ENCODE assay signal across 13 cellular contexts in the genomic region with DNA sequence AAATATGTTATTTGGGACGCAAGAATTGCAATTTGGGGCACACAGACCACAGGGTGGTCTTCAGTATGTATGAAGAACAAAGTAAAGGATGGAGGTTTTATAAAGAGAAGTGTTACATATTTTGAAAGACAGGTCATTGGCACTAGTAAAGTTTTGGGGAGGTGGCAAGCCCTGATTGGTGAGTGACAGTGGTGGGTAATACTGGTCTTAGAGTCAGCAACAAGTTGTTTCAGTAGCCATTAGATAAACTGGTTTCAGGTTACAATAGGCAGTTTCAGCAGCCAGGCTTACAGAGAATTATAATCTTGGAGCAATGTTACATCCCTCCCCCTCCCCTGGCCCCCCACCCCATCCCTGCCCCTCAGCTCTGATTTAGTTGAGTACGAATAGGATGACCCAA. TPM values are rescaled to one million over a fixed set of nuclear protein-coding genes. Genes with fewer than 3 reads are reported as not detected.
DNase-seq lines count a peak whose midpoint lies in the region; ATAC-seq and TF ChIP-seq lines count a peak whose summit lies in the region.
"Had no signal": no experiment of that assay in that cellular context is flagged by ENCODE, and none has a peak within 500 bp of the region (broad histone marks: within the 10 kb centered on the region; RNA-seq: fewer than 3 reads in every experiment).

No MANE protein-coding gene starts in this region.

- TF ChIP-seq CTCF in mammary epithelial cell (conservative IDR thresholded peaks at IDR 0.05 in 1 of 2, IDR thresholded peaks at IDR 0.05 in 1 of 2; ENCODE audit: extremely low read depth in 1 of 2, insufficient read depth in 1 of 2, low read depth in 1 of 2, low read length in 2 of 2): no peak

- H2AFZ ChIP-seq in mammary epithelial cell (ENCODE audit: low read depth, low read length) (no peak overlapping the region), mesenchymal stem cell (ENCODE audit: low read depth, low read length) (no peak overlapping the region)

- peaks cover 2% of the 10 kb centered on the region for H3K79me1 ChIP-seq in mesenchymal stem cell (replicated peaks; ENCODE audit: low read length, poor library complexity, severe bottlenecking)

- dilution Hi-C loops in mammary epithelial cell (cut with HindIII; ENCODE audit: low sequenced_read_pairs): no loop called here

- H3K9me3 ChIP-seq in MG63 (no peaks in the 10 kb centered on the region), mammary epithelial cell (replicated peaks; ENCODE audit: insufficient read depth, low read length) (no peaks in the 10 kb centered on the region), mesenchymal stem cell (ENCODE audit: control insufficient read depth, low read length) (no peaks in the 10 kb centered on the region)
- H3K9me3 ChIP-seq: lower lobe of right lung had no signal

- H4K91ac ChIP-seq in mesenchymal stem cell (ENCODE audit: low read length): no peak overlapping the region

- no TSS peak for BruUV-seq in mammary epithelial cell (replicated peaks; lab: Mats Ljungman, UMichigan)

- H3K4me3 ChIP-seq in MG63: no peak overlapping the region
- H3K4me3 ChIP-seq in mammary epithelial cell (replicated peaks in 1 of 3; ENCODE audit: insufficient read depth in 1 of 3, low read depth in 2 of 3, low read length in 3 of 3): no peak overlapping the region
- H3K4me3 ChIP-seq in mesenchymal stem cell (ENCODE audit: insufficient read depth in 1 of 2, low read depth in 1 of 2, low read length in 2 of 2): no peak overlapping the region
- H3K4me3 ChIP-seq: lower lobe of right lung had no signal

- H2AK5ac ChIP-seq in mesenchymal stem cell (ENCODE audit: low read length, severe bottlenecking): no peak overlapping the region

- CTCF ChIA-PET in mammary epithelial cell (lab: Charles Lee; ENCODE audit: low non-redundant PET): no interaction called here

- peaks cover 44% of the 10 kb centered on the region for H3K4me1 ChIP-seq in mammary epithelial cell (ENCODE audit: insufficient read depth, low read length)
- H3K4me1 ChIP-seq in mesenchymal stem cell (ENCODE audit: control insufficient read depth, insufficient read depth, low read depth, low read length): peaks cover 5% of the 10 kb centered on the region

- H4K20me1 ChIP-seq in mammary epithelial cell (ENCODE audit: insufficient read depth, low read length): peaks cover 46% of the 10 kb centered on the region

- intact Hi-C loops in mammary epithelial cell (cut with micrococcal nuclease): no loop called here

- H3K27me3 ChIP-seq in MG63 (no peaks in the 10 kb centered on the region), mammary epithelial cell (ENCODE audit: insufficient read depth, low read length) (no peaks in the 10 kb centered on the region), mesenchymal stem cell (ENCODE audit: control insufficient read depth in 1 of 2, insufficient read depth in 1 of 2, low read length in 2 of 2) (no peaks in the 10 kb centered on the region)

- H4K8ac ChIP-seq in mesenchymal stem cell (ENCODE audit: low read length): no peak overlapping the region

- 100% methylated on average over 2 of the region's 2 CpGs for WGBS in mammary epithelial cell (ENCODE audit: low coverage, missing lambda C conversion rate)
- 98% methylated on average over 1 of the region's 2 CpGs for WGBS in mesenchymal stem cell

- peak; percentile 35 for DNase-seq in DMS 273 treated with DMSO at 0.1 percent for 48 hours (lab: John Stamatoyannopoulos, UW)
- DNase-seq in MG63: peak; percentile 54
- no peak for DNase-seq in mammary epithelial cell
- DNase-seq in mesenchymal stem cell: peak; percentile 47
- no peak for DNase-seq in GF-D8 (lab: John Stamatoyannopoulos, UW)
- DNase-seq in stimulated activated naive CD4-positive, alpha-beta T cell (lab: John Stamatoyannopoulos, UW): no peak
- DNase-seq in activated naive CD4-positive, alpha-beta T cell treated with anti-CD3 and anti-CD28 coated beads, Interleukin-2, amount 50 U/mL, for 72 hours (ENCODE audit: low spot score in 2 of 2): no peak
- DNase-seq in NCI-H1436 treated with DMSO at 0.1 percent for 48 hours (lab: John Stamatoyannopoulos, UW): no peak
- DNase-seq: activated naive CD4-positive, alpha-beta T cell; CD4-positive, alpha-beta memory T cell; lower lobe of right lung; NCI-H1930; WERI-Rb-1 had no signal

- H3K27ac Mint-ChIP-seq in activated naive CD4-positive, alpha-beta T cell treated with anti-CD3 and anti-CD28 coated beads, Interleukin-2, amount 50 U/mL, for 72 hours: no peak overlapping the region

- H3K4me2 ChIP-seq in mammary epithelial cell (ENCODE audit: insufficient read depth, low read depth, low read length) (peak overlapping the region; percentile 17), mesenchymal stem cell (ENCODE audit: low read length, poor library complexity, severe bottlenecking) (no peak overlapping the region)

- no peak overlapping the region for H2BK15ac ChIP-seq in mesenchymal stem cell (ENCODE audit: low read depth, poor library complexity, severe bottlenecking)

- no peaks in the 10 kb centered on the region for H3K9me3 Mint-ChIP-seq in activated naive CD4-positive, alpha-beta T cell treated with anti-CD3 and anti-CD28 coated beads, Interleukin-2, amount 50 U/mL, for 72 hours
- H3K9me3 Mint-ChIP-seq: CD4-positive, alpha-beta memory T cell had no signal

- H3K9ac ChIP-seq in mammary epithelial cell (ENCODE audit: insufficient read depth, low read length) (no peak overlapping the region), mesenchymal stem cell (ENCODE audit: low read length) (no peak overlapping the region)

- H3K79me2 ChIP-seq in mammary epithelial cell (ENCODE audit: insufficient read depth, low read length): peaks cover 97% of the 10 kb centered on the region

- peaks cover 3% of the 10 kb centered on the region; the same call in 1 of the 2 replicates for H3K36me3 ChIP-seq in MG63
- peaks cover 8% of the 10 kb centered on the region for H3K36me3 ChIP-seq in mammary epithelial cell (ENCODE audit: insufficient read depth, low read length)
- H3K36me3 ChIP-seq in mesenchymal stem cell (ENCODE audit: control insufficient read depth in 1 of 2, insufficient read depth in 2 of 2, low read depth in 1 of 2, low read length in 2 of 2): peaks cover 9 to 19% of the 10 kb centered on the region in 2 experiments

- H3K23ac ChIP-seq in mesenchymal stem cell (ENCODE audit: low read length in 2 of 2): no peak overlapping the region

- peaks cover 0 to 2% of the 10 kb centered on the region in 2 donors for H3K36me3 Mint-ChIP-seq in activated naive CD4-positive, alpha-beta T cell treated with anti-CD3 and anti-CD28 coated beads, Interleukin-2, amount 50 U/mL, for 72 hours

- no peak overlapping the region for H3K4ac ChIP-seq in mesenchymal stem cell (ENCODE audit: low read depth in 1 of 2, low read length in 2 of 2)

- H2BK5ac ChIP-seq in mesenchymal stem cell (ENCODE audit: low read depth, low read length, poor library complexity, severe bottlenecking): no peak overlapping the region

- H3K14ac ChIP-seq in mesenchymal stem cell (ENCODE audit: low read length in 2 of 2): no peak overlapping the region

- H2BK12ac ChIP-seq in mesenchymal stem cell (ENCODE audit: low read length in 2 of 2): no peak overlapping the region

- no peak overlapping the region for H3K18ac ChIP-seq in mesenchymal stem cell (ENCODE audit: low read depth in 1 of 2, low read length in 2 of 2)

- in situ Hi-C loops in mammary epithelial cell (cut with MboI; ENCODE audit: low sequenced_read_pairs in 2 of 2): no loop called here

- H2BK120ac ChIP-seq in mesenchymal stem cell (ENCODE audit: low read depth, low read length): no peak overlapping the region

- H3K27ac ChIP-seq in mammary epithelial cell (ENCODE audit: insufficient read depth, low read depth, low read length) (no peak overlapping the region), mesenchymal stem cell (ENCODE audit: low read length, poor library complexity, severe bottlenecking) (no peak overlapping the region)
- H3K27ac ChIP-seq: lower lobe of right lung, WERI-Rb-1 had no signal

- ATAC-seq in activated naive CD4-positive, alpha-beta T cell treated with anti-CD3 and anti-CD28 coated beads, Interleukin-2, amount 50 U/mL, for 72 hours: no peak
- ATAC-seq: lower lobe of right lung had no signal

RNA-seq across cellular contexts. Expression of gene MARK3, which starts 17.5 kb away (rescaled TPM):
- total RNA-seq in MG63 (2014; rRNA removed; shearing (Covaris generic); ENCODE audit: low replicate concordance): 26.9 and 31.6 TPM in 2 replicates
- total RNA-seq in mammary epithelial cell: 100 to 1,000 TPM in 1 of 2 donors, 10 to 100 TPM in 1; 85.7 to 175 TPM
- polyA plus RNA-seq in mammary epithelial cell: 87.2 TPM
- polyA minus RNA-seq in mammary epithelial cell: 171 TPM
- polyA plus RNA-seq in mesenchymal stem cell (2013, experiment 1 of 2): 51.9 TPM
- polyA plus RNA-seq in mesenchymal stem cell (2013, experiment 2 of 2): 50.3 TPM
- total RNA-seq in activated naive CD4-positive, alpha-beta T cell treated with anti-CD3 and anti-CD28 coated beads, Interleukin-2, amount 50 U/mL, for 72 hours: 10 to 100 TPM; 67.0 to 91.4 TPM

Comparison
In these comparisons a context has a peak if more than half of its experiments do, and no peak if none do; other contexts are left out.
1. DNase-seq: peak in DMS 273 treated with DMSO at 0.1 percent for 48 hours (single experiment), MG63 (single experiment) and mesenchymal stem cell (single experiment); none in mammary epithelial cell (single experiment), GF-D8 (single experiment), stimulated activated naive CD4-positive, alpha-beta T cell (0 of 6), activated naive CD4-positive, alpha-beta T cell treated with anti-CD3 and anti-CD28 coated beads, Interleukin-2, amount 50 U/mL, for 72 hours (0 of 2) and NCI-H1436 treated with DMSO at 0.1 percent for 48 hours (single experiment).